Comparison of ENCODE assay signal across 8 cellular contexts in the genomic region with DNA sequence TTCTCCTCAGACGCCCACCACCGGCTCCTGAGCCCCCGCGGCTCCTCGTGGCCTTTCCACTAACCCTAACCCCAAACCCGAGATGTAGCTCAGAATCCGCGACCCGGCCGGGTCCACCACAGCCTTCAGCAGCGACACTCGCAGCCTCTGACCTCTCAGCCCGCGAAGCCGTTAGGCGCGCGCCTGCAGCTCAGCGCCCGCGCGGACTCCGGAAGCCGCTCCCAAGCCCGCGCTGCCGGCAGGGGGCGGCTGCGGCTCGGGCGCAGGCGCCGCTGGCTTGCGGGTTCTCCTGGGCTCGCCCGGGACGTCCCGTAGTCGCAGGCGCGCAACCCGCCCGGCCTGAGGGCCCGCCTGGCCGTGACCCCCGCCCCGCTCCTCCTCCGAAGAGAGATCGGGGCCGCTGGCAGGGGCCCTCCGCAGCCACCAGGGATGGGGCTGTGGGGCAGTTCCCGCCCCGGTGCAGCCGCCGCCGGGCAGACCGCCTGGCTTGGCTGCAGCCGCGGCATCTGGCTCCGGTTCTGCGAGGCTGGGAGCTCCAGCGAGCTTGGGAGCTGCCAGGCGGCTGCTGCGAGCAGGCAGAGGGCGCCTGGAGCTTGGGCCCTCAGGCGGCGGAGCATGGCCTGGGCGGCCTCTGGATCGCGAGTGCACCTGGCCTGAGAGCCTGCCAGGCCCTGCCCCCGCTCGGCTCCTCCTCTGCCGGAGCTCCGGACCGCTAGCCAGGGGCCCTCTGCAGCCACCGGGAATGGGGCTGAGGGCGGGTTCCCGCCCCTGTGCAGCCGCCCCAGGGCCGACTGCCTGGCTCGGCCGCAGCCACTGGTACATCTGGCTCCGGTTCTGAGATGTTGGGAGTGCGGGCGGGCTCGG.
DNase-seq lines count a peak whose midpoint lies in the region; ATAC-seq and TF ChIP-seq lines count a peak whose summit lies in the region.

No MANE protein-coding gene starts in this region.

- peaks cover 76 to 94% of the 10 kb centered on the region in 2 donors for H3K27me3 ChIP-seq in left lung

- POLR2A ChIA-PET in HEK293 (lab: Yijun Ruan, JAX), result interaction anchor here (0.6 to 2.4 kb wide), 4 partner anchors 9 to 131 kb away, joined by 3 to 7 read pairs (median 3); a partner anchor contains a TSS
- POLR2A ChIA-PET in activated CD4-positive, alpha-beta T cell treated with anti-CD3 and anti-CD28 coated beads for 36 hours (lab: Charles Lee), result interaction anchor here (0.6 to 1.8 kb wide), 8 partner anchors 9 to 202 kb away, joined by 3 to 7 read pairs (median 3); a partner anchor contains a TSS

- peaks cover 40% of the 10 kb centered on the region for H3K27me3 Mint-ChIP-seq in activated CD4-positive, alpha-beta T cell treated with anti-CD3 and anti-CD28 coated beads for 36 hours

- H3K9me3 ChIP-seq in ES-I3 (ENCODE audit: control insufficient read depth, insufficient read depth, low read length) (no peaks in the 10 kb centered on the region), HEK293 (ENCODE audit: control insufficient read depth, insufficient read depth, low read depth, low read length) (no peaks in the 10 kb centered on the region), left lung (no peaks in the 10 kb centered on the region)

- peak overlapping the region; percentile 93 for H3K27ac Mint-ChIP-seq in activated CD4-positive, alpha-beta T cell treated with anti-CD3 and anti-CD28 coated beads for 36 hours

- peak overlapping the region; percentile 85 for H3K4me3 Mint-ChIP-seq in activated CD4-positive, alpha-beta T cell treated with anti-CD3 and anti-CD28 coated beads for 36 hours

- TF ChIP-seq CTCF in HEK293 (tag by site-specific recombination; IDR thresholded peaks at IDR 0.05) (no peak; the same call in none of the 2 replicates), coronary artery (IDR thresholded peaks at IDR 0.05) (peak; percentile 43), left lung (IDR thresholded peaks at IDR 0.05) (peak; percentile 60 to 79)

- H3K9me3 Mint-ChIP-seq in activated CD4-positive, alpha-beta T cell treated with anti-CD3 and anti-CD28 coated beads for 36 hours (ENCODE audit: low read depth), result no peaks in the 10 kb centered on the region

- peak overlapping the region; percentile 60 for H3K4me3 ChIP-seq in HEK293 (ENCODE audit: low read depth, low read length)
- peak overlapping the region; percentile 62 for H3K4me3 ChIP-seq in coronary artery
- peak overlapping the region; percentile 19 to 27 for H3K4me3 ChIP-seq in left lung

- H3K27ac ChIP-seq in HEK293 (ENCODE audit: extremely low read depth, low read depth, low read length), result peak overlapping the region; percentile 90; the same call in 1 of the 2 replicates
- H3K27ac ChIP-seq in coronary artery, result no peak overlapping the region
- H3K27ac ChIP-seq in left lung, result no peak overlapping the region

- peaks cover 21% of the 10 kb centered on the region for H3K4me1 Mint-ChIP-seq in activated CD4-positive, alpha-beta T cell treated with anti-CD3 and anti-CD28 coated beads for 36 hours

- peak; percentile 59 for DNase-seq in NCI-H2107 (lab: John Stamatoyannopoulos, UW)
- peak; percentile 90 for DNase-seq in activated CD4-positive, alpha-beta T cell treated with anti-CD3 and anti-CD28 coated beads for 36 hours
- DNase-seq in coronary artery (ENCODE audit: low spot score), result peak; percentile 75
- DNase-seq in left lung, result peak; percentile 73 to 97
- DNase-seq in stimulated activated CD4-positive, alpha-beta T cell treated with anti-CD3 and anti-CD28 coated beads, Interleukin-2, amount 100 ng/mL, for 4 hours (ENCODE audit: low read depth), result peak; percentile 63

- CTCF ChIA-PET in HEK293 (lab: Yijun Ruan, JAX), result interaction anchor here (0.6 to 2.3 kb wide), 13 partner anchors 9 to 175 kb away, joined by 3 to 17 read pairs (median 4); a partner anchor contains a TSS
- CTCF ChIA-PET in activated CD4-positive, alpha-beta T cell treated with anti-CD3 and anti-CD28 coated beads for 36 hours (lab: Charles Lee), result interaction anchor here (0.7 to 2.6 kb wide), 17 partner anchors 8 to 368 kb away, joined by 3 to 24 read pairs (median 4); no protein-coding TSS in a partner anchor

- peak; percentile 80 for ATAC-seq in activated CD4-positive, alpha-beta T cell treated with anti-CD3 and anti-CD28 coated beads for 36 hours
- ATAC-seq in left lung, result peak; percentile 99
- ATAC-seq in HG03039 (IDR thresholded peaks at IDR 0.05; ENCODE audit: unreplicated experiment), result no peak

- H3K36me3 ChIP-seq in ES-I3 (ENCODE audit: insufficient read depth, low read length) (no peaks in the 10 kb centered on the region), HEK293 (ENCODE audit: control insufficient read depth in 2 of 2, insufficient read depth in 1 of 2, low read length in 2 of 2) (no peaks in the 10 kb centered on the region), left lung (no peaks in the 10 kb centered on the region)

- H3K36me3 Mint-ChIP-seq in activated CD4-positive, alpha-beta T cell treated with anti-CD3 and anti-CD28 coated beads for 36 hours (ENCODE audit: low read depth), result peaks cover 5% of the 10 kb centered on the region

- H3K4me1 ChIP-seq in ES-I3 (ENCODE audit: insufficient read depth, low read length) (no peaks in the 10 kb centered on the region), HEK293 (ENCODE audit: control insufficient read depth, insufficient read depth, low read length) (no peaks in the 10 kb centered on the region), left lung (peaks cover 6 to 19% of the 10 kb centered on the region in 2 donors)

- peak overlapping the region; percentile 54 for H3K9ac ChIP-seq in ES-I3 (ENCODE audit: low read depth, low read length)

- intact Hi-C loops in activated CD4-positive, alpha-beta T cell treated with anti-CD3 and anti-CD28 coated beads for 36 hours (cut with DNase I, micrococcal nuclease), result loop anchor here (1.0 to 5.0 kb wide), 8 partner anchors 8 to 525 kb away; a partner anchor contains a TSS
- intact Hi-C loops in left lung (cut with DNase I), result no loop called here

TF ChIP-seq in HEK293, 187 proteins besides CTCF, POLR2A, EP300 and RAD21 (continues in another document):
- TF ChIP-seq BCL11A (tag by site-specific recombination; IDR thresholded peaks at IDR 0.05; ENCODE audit: low read depth), result no peak
- peak; percentile 42 for TF ChIP-seq ZBTB20 (tag by site-specific recombination; IDR thresholded peaks at IDR 0.05)
- TF ChIP-seq ZBTB7A (tag by site-specific recombination; IDR thresholded peaks at IDR 0.05; ENCODE audit: low read depth), result 0 out of 2 replicates have a peak, but pooled peaks have one; percentile 67
- no peak for TF ChIP-seq HOXD13 (CRISPR knock-in tag; IDR thresholded peaks at IDR 0.05; ENCODE audit: borderline replicate concordance)
- TF ChIP-seq ZNF571 (tag by site-specific recombination; IDR thresholded peaks at IDR 0.05), result no peak
- TF ChIP-seq, protein P1, sequence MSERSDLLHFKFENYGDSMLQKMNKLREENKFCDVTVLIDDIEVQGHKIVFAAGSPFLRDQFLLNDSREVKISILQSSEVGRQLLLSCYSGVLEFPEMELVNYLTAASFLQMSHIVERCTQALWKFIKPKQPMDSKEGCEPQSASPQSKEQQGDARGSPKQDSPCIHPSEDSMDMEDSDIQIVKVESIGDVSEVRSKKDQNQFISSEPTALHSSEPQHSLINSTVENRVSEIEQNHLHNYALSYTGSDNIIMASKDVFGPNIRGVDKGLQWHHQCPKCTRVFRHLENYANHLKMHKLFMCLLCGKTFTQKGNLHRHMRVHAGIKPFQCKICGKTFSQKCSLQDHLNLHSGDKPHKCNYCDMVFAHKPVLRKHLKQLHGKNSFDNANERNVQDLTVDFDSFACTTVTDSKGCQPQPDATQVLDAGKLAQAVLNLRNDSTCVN (tag by site-specific recombination; optimal IDR thresholded peaks at IDR 0.05), result peak; percentile 96
- TF ChIP-seq ZNF600 (tag by site-specific recombination; IDR thresholded peaks at IDR 0.05), result peak; percentile 45
- TF ChIP-seq, protein P2, sequence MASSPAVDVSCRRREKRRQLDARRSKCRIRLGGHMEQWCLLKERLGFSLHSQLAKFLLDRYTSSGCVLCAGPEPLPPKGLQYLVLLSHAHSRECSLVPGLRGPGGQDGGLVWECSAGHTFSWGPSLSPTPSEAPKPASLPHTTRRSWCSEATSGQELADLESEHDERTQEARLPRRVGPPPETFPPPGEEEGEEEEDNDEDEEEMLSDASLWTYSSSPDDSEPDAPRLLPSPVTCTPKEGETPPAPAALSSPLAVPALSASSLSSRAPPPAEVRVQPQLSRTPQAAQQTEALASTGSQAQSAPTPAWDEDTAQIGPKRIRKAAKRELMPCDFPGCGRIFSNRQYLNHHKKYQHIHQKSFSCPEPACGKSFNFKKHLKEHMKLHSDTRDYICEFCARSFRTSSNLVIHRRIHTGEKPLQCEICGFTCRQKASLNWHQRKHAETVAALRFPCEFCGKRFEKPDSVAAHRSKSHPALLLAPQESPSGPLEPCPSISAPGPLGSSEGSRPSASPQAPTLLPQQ (tag by site-specific recombination; IDR thresholded peaks at IDR 0.05), result peak; percentile 92
- TF ChIP-seq ZNF610 (tag by site-specific recombination; IDR thresholded peaks at IDR 0.05; ENCODE audit: borderline replicate concordance), result 0 out of 2 replicates have a peak, but pooled peaks have one; percentile 53
- TF ChIP-seq, protein P3, sequence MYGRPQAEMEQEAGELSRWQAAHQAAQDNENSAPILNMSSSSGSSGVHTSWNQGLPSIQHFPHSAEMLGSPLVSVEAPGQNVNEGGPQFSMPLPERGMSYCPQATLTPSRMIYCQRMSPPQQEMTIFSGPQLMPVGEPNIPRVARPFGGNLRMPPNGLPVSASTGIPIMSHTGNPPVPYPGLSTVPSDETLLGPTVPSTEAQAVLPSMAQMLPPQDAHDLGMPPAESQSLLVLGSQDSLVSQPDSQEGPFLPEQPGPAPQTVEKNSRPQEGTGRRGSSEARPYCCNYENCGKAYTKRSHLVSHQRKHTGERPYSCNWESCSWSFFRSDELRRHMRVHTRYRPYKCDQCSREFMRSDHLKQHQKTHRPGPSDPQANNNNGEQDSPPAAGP (tag by site-specific recombination; IDR thresholded peaks at IDR 0.05), result 0 out of 2 replicates have a peak, but pooled peaks have one; percentile 57
- TF ChIP-seq, protein P4, sequence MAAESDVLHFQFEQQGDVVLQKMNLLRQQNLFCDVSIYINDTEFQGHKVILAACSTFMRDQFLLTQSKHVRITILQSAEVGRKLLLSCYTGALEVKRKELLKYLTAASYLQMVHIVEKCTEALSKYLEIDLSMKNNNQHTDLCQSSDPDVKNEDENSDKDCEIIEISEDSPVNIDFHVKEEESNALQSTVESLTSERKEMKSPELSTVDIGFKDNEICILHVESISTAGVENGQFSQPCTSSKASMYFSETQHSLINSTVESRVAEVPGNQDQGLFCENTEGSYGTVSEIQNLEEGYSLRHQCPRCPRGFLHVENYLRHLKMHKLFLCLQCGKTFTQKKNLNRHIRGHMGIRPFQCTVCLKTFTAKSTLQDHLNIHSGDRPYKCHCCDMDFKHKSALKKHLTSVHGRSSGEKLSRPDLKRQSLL (tag by site-specific recombination; IDR thresholded peaks at IDR 0.05), result no peak
- no peak for TF ChIP-seq ZNF394 (tag by site-specific recombination; IDR thresholded peaks at IDR 0.05; ENCODE audit: borderline replicate concordance)
- no peak for TF ChIP-seq ZNF221 (tag by site-specific recombination; IDR thresholded peaks at IDR 0.05; ENCODE audit: borderline replicate concordance)
- TF ChIP-seq ZNF776 (tag by site-specific recombination; IDR thresholded peaks at IDR 0.05; ENCODE audit: borderline replicate concordance), result no peak

Comparison
In these comparisons a context has a peak if more than half of its experiments do, and no peak if none do; other contexts are left out.
1. intact Hi-C loops: an anchor here in activated CD4-positive, alpha-beta T cell treated with anti-CD3 and anti-CD28 coated beads for 36 hours (1.0 to 5.0 kb wide); none called in left lung.